In genomic region chr14:21022686-21023085, GRCh38 we compare ENCODE assay signal across 16 cellular contexts. TPM values are rescaled to one million over a fixed set of nuclear protein-coding genes. Genes with fewer than 3 reads are reported as not detected.
DNase-seq lines count a peak whose midpoint lies in the region; ATAC-seq, FAIRE-seq and TF ChIP-seq lines count a peak whose summit lies in the region.
"Had no signal": no experiment of that assay in that cellular context is flagged by ENCODE, and none has a peak within 500 bp of the region (broad histone marks: within the 10 kb centered on the region; RNA-seq: fewer than 3 reads in every experiment).

No MANE protein-coding gene starts in this region.

- H2BK120ac ChIP-seq in H1 (replicated peaks; ENCODE audit: low read depth, low read length), result no peak overlapping the region

- H4K20me1 ChIP-seq in H1 (replicated peaks in 1 of 2; ENCODE audit: control insufficient read depth in 1 of 2, insufficient read depth in 2 of 2, low read length in 2 of 2), result no peaks in the 10 kb centered on the region

- H3K9me3 ChIP-seq in breast epithelium (no peaks in the 10 kb centered on the region), H1 (ENCODE audit: insufficient read depth in 2 of 2, low read depth in 1 of 2, low read length in 1 of 2) (no peaks in the 10 kb centered on the region), tibial nerve (no peaks in the 10 kb centered on the region)

- 78% methylated on average over 5 of the region's 5 CpGs; no CpG with 5 or more reads in 1 of the 2 experiments for WGBS in H1 (ENCODE audit: extremely low coverage in 1 of 2, insufficient coverage in 1 of 2, insufficient read length in 1 of 2, insufficient replicate concordance in 2 of 2, low coverage in 1 of 2, low lambda C conversion rate in 2 of 2, missing lambda C conversion rate in 1 of 2), 2 experiments
- 33 to 55% methylated on average over 5 of the region's 5 CpGs for WGBS in tibial nerve, 2 donors

- H3K27ac ChIP-seq in breast epithelium, result peak overlapping the region; percentile 95 to 97
- H3K27ac ChIP-seq in H1 (ENCODE audit: low read depth, low read length), result no peak overlapping the region
- peak overlapping the region; percentile 92 to 99 (median 96) for H3K27ac ChIP-seq in tibial nerve

- TF ChIP-seq POLR2A in breast epithelium (IDR thresholded peaks at IDR 0.05) (no peak), H1 (IDR thresholded peaks at IDR 0.05; ENCODE audit: control extremely low read depth in 1 of 2, low read depth in 2 of 2, low read length in 2 of 2) (no peak), tibial nerve (IDR thresholded peaks at IDR 0.05) (no peak)

- H2BK20ac ChIP-seq in H1 (ENCODE audit: low read length), result no peak overlapping the region

- intact Hi-C loops in breast epithelium (cut with DNase I; ENCODE audit: low total_unique reads) (no loop called here), MCF 10A (cut with micrococcal nuclease) (no loop called here)
- intact Hi-C loops in activated CD8-positive, alpha-beta T cell treated with anti-CD3 and anti-CD28 coated beads for 36 hours (cut with micrococcal nuclease), result no loop called here

- H3K9ac ChIP-seq in H1 (replicated peaks in 1 of 4; ENCODE audit: extremely low read depth in 1 of 4, low read depth in 3 of 4, low read length in 3 of 4), result no peak overlapping the region

- H2BK15ac ChIP-seq in H1 (ENCODE audit: low read length), result peak overlapping the region; percentile 40; the same call in 1 of the 2 replicates

- peak overlapping the region in 2 of 3 donors; percentile 76 to 92 for H3K4me3 ChIP-seq in breast epithelium
- H3K4me3 ChIP-seq in H1 (ENCODE audit: extremely low read depth in 1 of 4, insufficient read depth in 2 of 4, low read depth in 3 of 4, low read length in 4 of 4), result no peak overlapping the region
- peak overlapping the region; percentile 65 to 76 (median 75) for H3K4me3 ChIP-seq in tibial nerve
- H3K4me3 ChIP-seq: K562 had no signal

- no peak for ATAC-seq in natural killer cell treated with Interleukin-12 subunit alpha and Interleukin-12 subunit beta and Interleukin-15 and Interleukin-18, amount 100 ng/mL, for 72 hours
- ATAC-seq in activated CD8-positive, alpha-beta T cell treated with anti-CD3 and anti-CD28 coated beads for 36 hours, result no peak
- ATAC-seq: activated CD8-positive, alpha-beta T cell treated with anti-CD3 and anti-CD28 coated beads, Interleukin-2, amount 10 ng/mL, durations not matched to agents 7 days and 5 days; K562; Panc1 had no signal

- no peak overlapping the region for H4K91ac ChIP-seq in H1 (replicated peaks; ENCODE audit: insufficient read length, low read length)

- no peak overlapping the region for H3K14ac ChIP-seq in H1 (ENCODE audit: insufficient read length)

- no peak overlapping the region for H3K4me3 Mint-ChIP-seq in MCF 10A (ENCODE audit: unreplicated experiment)
- peak overlapping the region; percentile 33 for H3K4me3 Mint-ChIP-seq in natural killer cell treated with Interleukin-12 subunit alpha and Interleukin-12 subunit beta and Interleukin-15 and Interleukin-18, amount 100 ng/mL, for 72 hours
- H3K4me3 Mint-ChIP-seq in activated CD8-positive, alpha-beta T cell treated with anti-CD3 and anti-CD28 coated beads for 36 hours, result no peak overlapping the region
- H3K4me3 Mint-ChIP-seq: activated CD8-positive, alpha-beta T cell treated with anti-CD3 and anti-CD28 coated beads, Interleukin-2, amount 10 ng/mL, durations not matched to agents 7 days and 5 days had no signal

- peaks cover 5 to 9% of the 10 kb centered on the region in 2 donors for H3K4me1 ChIP-seq in breast epithelium
- peaks cover 4 to 22% (median 14%) of the 10 kb centered on the region in 4 experiments; a peak in 6 of 7 replicates for H3K4me1 ChIP-seq in H1 (replicated peaks in 1 of 4; ENCODE audit: control insufficient read depth in 3 of 4, insufficient read depth in 4 of 4, low read length in 3 of 4)
- peaks cover 0 to 83% (median 15%) of the 10 kb centered on the region in 4 donors for H3K4me1 ChIP-seq in tibial nerve

- H2BK5ac ChIP-seq in H1 (ENCODE audit: low read depth, low read length), result no peak overlapping the region

- H3K79me2 ChIP-seq in H1 (ENCODE audit: control insufficient read depth in 1 of 2, insufficient read depth in 2 of 2, low read length in 2 of 2), result no peaks in the 10 kb centered on the region

- H3K4ac ChIP-seq in H1 (replicated peaks; ENCODE audit: insufficient read length, low read depth, low read length), result no peak overlapping the region

- H3K27me3 Mint-ChIP-seq in MCF 10A (ENCODE audit: insufficient read depth, unreplicated experiment), result peaks cover 20% of the 10 kb centered on the region
- H3K27me3 Mint-ChIP-seq in natural killer cell treated with Interleukin-12 subunit alpha and Interleukin-12 subunit beta and Interleukin-15 and Interleukin-18, amount 100 ng/mL, for 72 hours, result peaks cover 10 to 16% of the 10 kb centered on the region in 2 donors
- peaks cover 2% of the 10 kb centered on the region for H3K27me3 Mint-ChIP-seq in activated CD8-positive, alpha-beta T cell treated with anti-CD3 and anti-CD28 coated beads for 36 hours

- H4K5ac ChIP-seq in H1 (ENCODE audit: insufficient read length, low read depth, low read length), result no peak overlapping the region

- no peaks in the 10 kb centered on the region for H3K79me1 ChIP-seq in H1 (ENCODE audit: low read depth, low read length)

- H3K27me3 ChIP-seq in breast epithelium, result no peaks in the 10 kb centered on the region
- peaks cover 2 to 25% (median 22%) of the 10 kb centered on the region in 4 experiments; a peak in 6 of 7 replicates for H3K27me3 ChIP-seq in H1 (replicated peaks in 1 of 4; ENCODE audit: control insufficient read depth in 3 of 4, extremely low read depth in 1 of 4, insufficient read depth in 3 of 4, low read length in 3 of 4)
- H3K27me3 ChIP-seq in tibial nerve, result no peaks in the 10 kb centered on the region

- no peaks in the 10 kb centered on the region for H3K4me1 Mint-ChIP-seq in MCF 10A (ENCODE audit: insufficient read depth, unreplicated experiment)
- peaks cover 5 to 10% of the 10 kb centered on the region in 2 donors for H3K4me1 Mint-ChIP-seq in natural killer cell treated with Interleukin-12 subunit alpha and Interleukin-12 subunit beta and Interleukin-15 and Interleukin-18, amount 100 ng/mL, for 72 hours (ENCODE audit: low read depth in 2 of 2)
- H3K4me1 Mint-ChIP-seq in activated CD8-positive, alpha-beta T cell treated with anti-CD3 and anti-CD28 coated beads for 36 hours (ENCODE audit: low read depth), result peaks cover 12% of the 10 kb centered on the region

- no peaks in the 10 kb centered on the region for H3K9me3 Mint-ChIP-seq in MCF 10A (ENCODE audit: unreplicated experiment)
- no peaks in the 10 kb centered on the region for H3K9me3 Mint-ChIP-seq in natural killer cell treated with Interleukin-12 subunit alpha and Interleukin-12 subunit beta and Interleukin-15 and Interleukin-18, amount 100 ng/mL, for 72 hours
- H3K9me3 Mint-ChIP-seq in activated CD8-positive, alpha-beta T cell treated with anti-CD3 and anti-CD28 coated beads for 36 hours, result no peaks in the 10 kb centered on the region

- no peak for FAIRE-seq in H1 (lab: Jason Lieb, UNC)
- FAIRE-seq: K562 had no signal

- H3K36me3 ChIP-seq in breast epithelium (no peaks in the 10 kb centered on the region), H1 (ENCODE audit: control insufficient read depth in 2 of 4, insufficient read depth in 4 of 4, low read length in 3 of 4) (peaks cover 0 to 5% (median under 1%) of the 10 kb centered on the region in 4 experiments; a peak in 3 of 8 replicates), tibial nerve (peaks cover 0 to 47% (median 2%) of the 10 kb centered on the region in 3 donors)

- no TSS peak for BruUV-seq in MCF 10A (replicated peaks; lab: Mats Ljungman, UMichigan)

- no peak overlapping the region for H3K27ac Mint-ChIP-seq in MCF 10A (ENCODE audit: low read depth, unreplicated experiment)
- H3K27ac Mint-ChIP-seq in natural killer cell treated with Interleukin-12 subunit alpha and Interleukin-12 subunit beta and Interleukin-15 and Interleukin-18, amount 100 ng/mL, for 72 hours, result no peak overlapping the region
- H3K27ac Mint-ChIP-seq in activated CD8-positive, alpha-beta T cell treated with anti-CD3 and anti-CD28 coated beads for 36 hours, result no peak overlapping the region
- H3K27ac Mint-ChIP-seq: activated CD8-positive, alpha-beta T cell treated with anti-CD3 and anti-CD28 coated beads, Interleukin-2, amount 10 ng/mL, durations not matched to agents 7 days and 5 days had no signal

- peaks cover 17% of the 10 kb centered on the region for H3K23me2 ChIP-seq in H1 (ENCODE audit: low read depth, low read length)

- no peak overlapping the region for H3K56ac ChIP-seq in H1 (replicated peaks; ENCODE audit: insufficient read length, low read depth, low read length)

- no peak for TF ChIP-seq RAD21 in H1 (IDR thresholded peaks at IDR 0.05 in 1 of 2, conservative IDR thresholded peaks at IDR 0.05 in 1 of 2; ENCODE audit: low read depth in 2 of 2, low read length in 2 of 2)

- H2BK12ac ChIP-seq in H1 (ENCODE audit: low read depth, low read length), result no peak overlapping the region

- no peak overlapping the region for H3K18ac ChIP-seq in H1 (ENCODE audit: extremely low read depth, low read length)

- H3K23ac ChIP-seq in H1 (ENCODE audit: insufficient read length), result no peak overlapping the region

- H4K8ac ChIP-seq in H1 (ENCODE audit: extremely low read depth, insufficient read depth, low read length), result no peak overlapping the region

- DNase-seq in breast epithelium (ENCODE audit: low spot score in 2 of 2), result no peak
- no peak for DNase-seq in MCF 10A (ENCODE audit: unreplicated experiment)
- DNase-seq in H1 (ENCODE audit: low read depth in 1 of 2, low spot score in 2 of 2), result no peak
- no peak for DNase-seq in natural killer cell treated with Interleukin-12 subunit alpha and Interleukin-12 subunit beta and Interleukin-15 and Interleukin-18, amount 100 ng/mL, for 72 hours (ENCODE audit: low spot score)
- DNase-seq in tibial nerve (ENCODE audit: low spot score in 2 of 2), result no peak
- DNase-seq in NCI-H2107 (lab: John Stamatoyannopoulos, UW), result no peak
- DNase-seq in activated CD8-positive, alpha-beta T cell treated with anti-CD3 and anti-CD28 coated beads for 36 hours, result no peak
- no peak for DNase-seq in NOMO-1 (lab: John Stamatoyannopoulos, UW; ENCODE audit: unreplicated experiment in 2 of 2)
- DNase-seq: activated CD8-positive, alpha-beta T cell treated with anti-CD3 and anti-CD28 coated beads, Interleukin-2, amount 10 ng/mL, durations not matched to agents 7 days and 5 days; DMS153; NCI-H1436 treated with DMSO at 0.1 percent for 48 hours; NCI-H510A treated with DMSO at 0.1 percent for 48 hours had no signal

- CTCF ChIA-PET in MCF 10A (lab: Yijun Ruan, JAX), result interaction anchor here (1.2 to 14.8 kb wide), 5 partner anchors 8 to 167 kb away, joined by 4 to 391 read pairs (median 25); partner anchors contain the start of gene RNASE7
- CTCF ChIA-PET in H1 (lab: Charles Lee; ENCODE audit: partially characterized antibody), result interaction anchor here (0.9 to 16.1 kb wide), 11 partner anchors 8 to 83 kb away, joined by 3 to 371 read pairs (median 5); partner anchors contain the start of genes ARHGEF40 and RNASE7
- CTCF ChIA-PET in activated CD8-positive, alpha-beta T cell treated with anti-CD3 and anti-CD28 coated beads for 36 hours (lab: Charles Lee), result interaction anchor here (0.8 to 15.2 kb wide), 5 partner anchors 8 to 82 kb away, joined by 3 to 224 read pairs (median 12); partner anchors contain the start of gene ZNF219

- TF ChIP-seq CTCF in breast epithelium (IDR thresholded peaks at IDR 0.05) (no peak), MCF 10A (IDR thresholded peaks at IDR 0.05; ENCODE audit: unreplicated experiment) (no peak), H1 (IDR thresholded peaks at IDR 0.05; ENCODE audit: control extremely low read depth in 1 of 3, insufficient read depth in 1 of 3, low read depth in 1 of 3, low read length in 3 of 3) (no peak), tibial nerve (IDR thresholded peaks at IDR 0.05) (no peak)
- no peak for TF ChIP-seq CTCF in activated CD8-positive, alpha-beta T cell treated with anti-CD3 and anti-CD28 coated beads for 36 hours (IDR thresholded peaks at IDR 0.05)

- H2AFZ ChIP-seq in H1 (ENCODE audit: low read length), result no peak overlapping the region

- no peak for TF ChIP-seq EP300 in H1 (IDR thresholded peaks at IDR 0.05; ENCODE audit: borderline replicate concordance in 1 of 2, low read depth in 2 of 2, low read length in 2 of 2)
- TF ChIP-seq EP300 in tibial nerve (IDR thresholded peaks at IDR 0.05), result no peak

- no peaks in the 10 kb centered on the region for H3K36me3 Mint-ChIP-seq in MCF 10A (ENCODE audit: insufficient read depth, unreplicated experiment)
- H3K36me3 Mint-ChIP-seq in natural killer cell treated with Interleukin-12 subunit alpha and Interleukin-12 subunit beta and Interleukin-15 and Interleukin-18, amount 100 ng/mL, for 72 hours, result no peaks in the 10 kb centered on the region
- H3K36me3 Mint-ChIP-seq in activated CD8-positive, alpha-beta T cell treated with anti-CD3 and anti-CD28 coated beads for 36 hours (ENCODE audit: low read depth), result no peaks in the 10 kb centered on the region

- POLR2A ChIA-PET in MCF 10A (lab: Yijun Ruan, JAX), result interaction anchor here (0.6 kb wide), 1 partner anchor 61 kb away, joined by 5 read pairs; no protein-coding TSS in a partner anchor
- POLR2A ChIA-PET in H1 (lab: Charles Lee; ENCODE audit: partially characterized antibody), result interaction anchor here (1.2 to 3.4 kb wide), 7 partner anchors 8 to 70 kb away, joined by 3 to 19 read pairs (median 9); partner anchors contain the start of gene RNASE13
- POLR2A ChIA-PET in activated CD8-positive, alpha-beta T cell treated with anti-CD3 and anti-CD28 coated beads for 36 hours (lab: Charles Lee), result interaction anchor here (1.2 kb wide), 2 partner anchors 8 to 80 kb away, joined by 3 to 7 read pairs; no protein-coding TSS in a partner anchor

- H3K4me2 ChIP-seq in H1 (ENCODE audit: insufficient read depth in 1 of 2, low read depth in 2 of 2, low read length in 2 of 2), result peak overlapping the region in 1 of 2 experiments; percentile 33; a peak in 1 of 4 replicates

- peak overlapping the region; percentile 39; the same call in 1 of the 2 replicates for H2AK5ac ChIP-seq in H1 (ENCODE audit: low read depth, low read length)

RNA-seq across cellular contexts. Expression of gene NDRG2, which starts 2.2 kb away (rescaled TPM):
- 100 to 1,000 TPM; 251 to 693 (median 258) TPM for total RNA-seq in breast epithelium
- 0.81 and 0.82 TPM in 2 replicates for total RNA-seq in MCF 10A (2022)
- 27.2 and 29.9 TPM in 2 replicates for total RNA-seq in H1 (2021; fragmentation: NEBNext Ultra II Directional; extraction: Animal tissue kit (Norgen Biotek cat#: 25700))
- polyA plus RNA-seq in H1 (2011; rRNA removed), result 48.6 and 65.0 TPM in 2 replicates
- polyA plus RNA-seq in H1 (2011; cell fraction: cytosol; rRNA removed), result 74.5 TPM
- polyA plus RNA-seq in H1 (2011; cell fraction: nucleus; rRNA removed), result 117 TPM
- polyA plus RNA-seq in H1 (2012, experiment 1 of 2), result 22.5 to 36.8 TPM (median 32.4 TPM) in 4 replicates
- 33.2 TPM for polyA plus RNA-seq in H1 (2012, experiment 2 of 2)
- 18.1 TPM for polyA plus RNA-seq in H1 (2013, experiment 1 of 2)
- polyA plus RNA-seq in H1 (2013, experiment 2 of 2), result 15.8 TPM
- polyA minus RNA-seq in H1 (2011; rRNA and poly(A)+ RNA removed), result 33.5 and 45.8 TPM in 2 replicates
- polyA minus RNA-seq in H1 (2011; cell fraction: cytosol; rRNA and poly(A)+ RNA removed), result 19.1 TPM
- 45.5 TPM for polyA minus RNA-seq in H1 (2011; cell fraction: nucleus; rRNA and poly(A)+ RNA removed)
- total RNA-seq in natural killer cell treated with Interleukin-12 subunit alpha and Interleukin-12 subunit beta and Interleukin-15 and Interleukin-18, amount 100 ng/mL, for 72 hours, result 1 to 10 TPM; 1.9 to 3.1 TPM
- 100 to 1,000 TPM; 370 to 971 (median 750) TPM for total RNA-seq in tibial nerve
- total RNA-seq in activated CD8-positive, alpha-beta T cell treated with anti-CD3 and anti-CD28 coated beads for 36 hours, result 1 to 10 TPM; 4.3 to 5.3 TPM

RNA-seq across cellular contexts. Expression of gene TPPP2, which starts 7.3 kb away (rescaled TPM):
- total RNA-seq in breast epithelium, result under 1 TPM in 1 of 3 donors, not detected in 2; 0.15 TPM
- total RNA-seq in MCF 10A (2022), result not detected in 2 replicates
- total RNA-seq in H1 (2021; fragmentation: NEBNext Ultra II Directional; extraction: Animal tissue kit (Norgen Biotek cat#: 25700)), result 0.34 TPM in 1 of 2 replicates, not detected in the other
- polyA plus RNA-seq in H1 (2011; rRNA removed), result not detected in 2 replicates
- 0.34 TPM for polyA plus RNA-seq in H1 (2011; cell fraction: cytosol; rRNA removed)
- polyA plus RNA-seq in H1 (2011; cell fraction: nucleus; rRNA removed), result 0.43 TPM
- not detected in 4 replicates for polyA plus RNA-seq in H1 (2012, experiment 1 of 2)
- not detected for polyA plus RNA-seq in H1 (2012, experiment 2 of 2)
- polyA plus RNA-seq in H1 (2013, experiment 1 of 2), result 0.14 TPM
- 0.13 TPM for polyA plus RNA-seq in H1 (2013, experiment 2 of 2)
- polyA minus RNA-seq in H1 (2011; rRNA and poly(A)+ RNA removed), result not detected in 2 replicates
- polyA minus RNA-seq in H1 (2011; cell fraction: cytosol; rRNA and poly(A)+ RNA removed), result not detected
- polyA minus RNA-seq in H1 (2011; cell fraction: nucleus; rRNA and poly(A)+ RNA removed), result 0.90 TPM
- total RNA-seq in natural killer cell treated with Interleukin-12 subunit alpha and Interleukin-12 subunit beta and Interleukin-15 and Interleukin-18, amount 100 ng/mL, for 72 hours, result not detected
- not detected for total RNA-seq in tibial nerve
- total RNA-seq in activated CD8-positive, alpha-beta T cell treated with anti-CD3 and anti-CD28 coated beads for 36 hours, result not detected
- total RNA-seq: activated CD8-positive, alpha-beta T cell treated with anti-CD3 and anti-CD28 coated beads, Interleukin-2, amount 10 ng/mL, durations not matched to agents 7 days and 5 days; chondrocyte had no signal
- polyA plus RNA-seq: K562, neural cell had no signal

RNA-seq across cellular contexts. Expression of gene RNASE13, which starts 11.9 kb away (rescaled TPM):
- total RNA-seq in breast epithelium (not detected), MCF 10A (2022) (not detected in 2 replicates), tibial nerve (not detected)
- total RNA-seq in H1 (2021; fragmentation: NEBNext Ultra II Directional; extraction: Animal tissue kit (Norgen Biotek cat#: 25700)), result not detected in 2 replicates
- 0.05 TPM in 1 of 2 replicates, not detected in the other for polyA plus RNA-seq in H1 (2011; rRNA removed)
- polyA plus RNA-seq in H1 (2011; cell fraction: cytosol; rRNA removed), result not detected
- not detected for polyA plus RNA-seq in H1 (2011; cell fraction: nucleus; rRNA removed)
- not detected in 4 replicates for polyA plus RNA-seq in H1 (2012, experiment 1 of 2)
- polyA plus RNA-seq in H1 (2012, experiment 2 of 2), result not detected
- polyA plus RNA-seq in H1 (2013, experiment 1 of 2), result not detected
- polyA plus RNA-seq in H1 (2013, experiment 2 of 2), result not detected
- 0.17 TPM in 1 of 2 replicates, not detected in the other for polyA minus RNA-seq in H1 (2011; rRNA and poly(A)+ RNA removed)
- not detected for polyA minus RNA-seq in H1 (2011; cell fraction: cytosol; rRNA and poly(A)+ RNA removed)
- not detected for polyA minus RNA-seq in H1 (2011; cell fraction: nucleus; rRNA and poly(A)+ RNA removed)
- not detected for total RNA-seq in natural killer cell treated with Interleukin-12 subunit alpha and Interleukin-12 subunit beta and Interleukin-15 and Interleukin-18, amount 100 ng/mL, for 72 hours
- total RNA-seq in activated CD8-positive, alpha-beta T cell treated with anti-CD3 and anti-CD28 coated beads for 36 hours, result not detected
- total RNA-seq: activated CD8-positive, alpha-beta T cell treated with anti-CD3 and anti-CD28 coated beads, Interleukin-2, amount 10 ng/mL, durations not matched to agents 7 days and 5 days; chondrocyte; K562 had no signal
- polyA plus RNA-seq: K562, neural cell had no signal

RNA-seq across cellular contexts. Expression of gene RNASE7, which starts 19.5 kb away (rescaled TPM):
- total RNA-seq in breast epithelium (1 to 10 TPM in 2 of 3 donors, not detected in 1; 1.6 to 3.1 TPM), MCF 10A (2022) (10.9 and 11.8 TPM in 2 replicates), tibial nerve (not detected)
- not detected in 2 replicates for total RNA-seq in H1 (2021; fragmentation: NEBNext Ultra II Directional; extraction: Animal tissue kit (Norgen Biotek cat#: 25700))
- not detected in 2 replicates for polyA plus RNA-seq in H1 (2011; rRNA removed)
- polyA plus RNA-seq in H1 (2011; cell fraction: cytosol; rRNA removed), result not detected
- polyA plus RNA-seq in H1 (2011; cell fraction: nucleus; rRNA removed), result 0.13 TPM
- polyA plus RNA-seq in H1 (2012, experiment 1 of 2), result not detected in 4 replicates
- polyA plus RNA-seq in H1 (2012, experiment 2 of 2), result not detected
- 0.04 TPM for polyA plus RNA-seq in H1 (2013, experiment 1 of 2)
- polyA plus RNA-seq in H1 (2013, experiment 2 of 2), result not detected
- polyA minus RNA-seq in H1 (2011; rRNA and poly(A)+ RNA removed), result not detected in 2 replicates
- not detected for polyA minus RNA-seq in H1 (2011; cell fraction: cytosol; rRNA and poly(A)+ RNA removed)
- polyA minus RNA-seq in H1 (2011; cell fraction: nucleus; rRNA and poly(A)+ RNA removed), result not detected
- not detected for total RNA-seq in natural killer cell treated with Interleukin-12 subunit alpha and Interleukin-12 subunit beta and Interleukin-15 and Interleukin-18, amount 100 ng/mL, for 72 hours
- not detected for total RNA-seq in activated CD8-positive, alpha-beta T cell treated with anti-CD3 and anti-CD28 coated beads for 36 hours
- total RNA-seq: activated CD8-positive, alpha-beta T cell treated with anti-CD3 and anti-CD28 coated beads, Interleukin-2, amount 10 ng/mL, durations not matched to agents 7 days and 5 days; chondrocyte; K562 had no signal
- polyA plus RNA-seq: K562, neural cell had no signal

RNA-seq across cellular contexts. Expression of gene SLC39A2, which starts 23.6 kb away (rescaled TPM):
- total RNA-seq in breast epithelium, result under 1 TPM in 1 of 3 donors, not detected in 2; 0.59 TPM
- not detected in 2 replicates for total RNA-seq in MCF 10A (2022)
- 0.22 TPM in 1 of 2 replicates, not detected in the other for total RNA-seq in H1 (2021; fragmentation: NEBNext Ultra II Directional; extraction: Animal tissue kit (Norgen Biotek cat#: 25700))
- 0.14 and 0.31 TPM in 2 replicates for polyA plus RNA-seq in H1 (2011; rRNA removed)
- 0.09 TPM for polyA plus RNA-seq in H1 (2011; cell fraction: cytosol; rRNA removed)
- polyA plus RNA-seq in H1 (2011; cell fraction: nucleus; rRNA removed), result 0.29 TPM
- 0.19 to 0.43 TPM in 2 of 4 replicates, not detected in the others for polyA plus RNA-seq in H1 (2012, experiment 1 of 2)
- polyA plus RNA-seq in H1 (2012, experiment 2 of 2), result 0.21 TPM
- polyA plus RNA-seq in H1 (2013, experiment 1 of 2), result 0.06 TPM
- polyA plus RNA-seq in H1 (2013, experiment 2 of 2), result 0.07 TPM
- polyA minus RNA-seq in H1 (2011; rRNA and poly(A)+ RNA removed), result 0.13 TPM in 1 of 2 replicates, not detected in the other
- not detected for polyA minus RNA-seq in H1 (2011; cell fraction: cytosol; rRNA and poly(A)+ RNA removed)
- polyA minus RNA-seq in H1 (2011; cell fraction: nucleus; rRNA and poly(A)+ RNA removed), result not detected
- under 1 TPM in 1 of 2 donors, not detected in 1; 0.53 TPM for total RNA-seq in natural killer cell treated with Interleukin-12 subunit alpha and Interleukin-12 subunit beta and Interleukin-15 and Interleukin-18, amount 100 ng/mL, for 72 hours
- not detected for total RNA-seq in tibial nerve
- not detected for total RNA-seq in activated CD8-positive, alpha-beta T cell treated with anti-CD3 and anti-CD28 coated beads for 36 hours
- total RNA-seq: activated CD8-positive, alpha-beta T cell treated with anti-CD3 and anti-CD28 coated beads, Interleukin-2, amount 10 ng/mL, durations not matched to agents 7 days and 5 days; chondrocyte; K562 had no signal
- polyA plus RNA-seq: neural cell had no signal

Comparison
In these comparisons a context has a peak if more than half of its experiments do, and no peak if none do; other contexts are left out.
1. H3K4me3 ChIP-seq: peak in breast epithelium (2 of 3) and tibial nerve (4 of 4); none in H1 (0 of 4).